Comparison of ENCODE assay signal across 21 cellular contexts in genomic region chr22:48906177-48906835, GRCh38.
DNase-seq lines count a peak whose midpoint lies in the region; TF ChIP-seq lines count a peak whose summit lies in the region.
"Had no signal": no experiment of that assay in that cellular context is flagged by ENCODE, and none has a peak within 500 bp of the region (broad histone marks: within the 10 kb centered on the region; RNA-seq: fewer than 3 reads in every experiment).

No MANE protein-coding gene starts in this region.

- H3K4me1 Mint-ChIP-seq in activated naive CD4-positive, alpha-beta T cell treated with anti-CD3 and anti-CD28 coated beads, Interleukin-2, amount 10 ng/mL, durations not matched to agents 7 days and 5 days = no peaks in the 10 kb centered on the region

- H3K4me1 ChIP-seq in osteoblast (ENCODE audit: insufficient read depth, low read length) = no peaks in the 10 kb centered on the region

- H3K9me3 ChIP-seq in osteoblast (ENCODE audit: low read depth, low read length) = no peaks in the 10 kb centered on the region
- H3K9me3 ChIP-seq: MG63 had no signal

- H3K27me3 Mint-ChIP-seq in activated naive CD4-positive, alpha-beta T cell treated with anti-CD3 and anti-CD28 coated beads, Interleukin-2, amount 10 ng/mL, durations not matched to agents 7 days and 5 days = no peaks in the 10 kb centered on the region

- DNase-seq in activated naive CD4-positive, alpha-beta T cell treated with anti-CD3 and anti-CD28 coated beads, Interleukin-2, amount 10 ng/mL, durations not matched to agents 7 days and 5 days = peak; percentile 1
- no peak for DNase-seq in activated naive CD4-positive, alpha-beta T cell (lab: John Stamatoyannopoulos, UW)
- DNase-seq in coronary artery (ENCODE audit: low spot score) = peak; percentile 40
- DNase-seq in osteoblast (ENCODE audit: insufficient read length, low spot score, missing footprints) = peak; percentile 70
- peak; percentile 5 for DNase-seq in ureter (ENCODE audit: low spot score)
- DNase-seq in SHP77 treated with DMSO at 0.1 percent for 48 hours (lab: John Stamatoyannopoulos, UW) = no peak
- no peak for DNase-seq in HK-2 (ENCODE audit: unreplicated experiment)
- DNase-seq: AML-193, IMR-90, KG1, MG63, NCI-H1105 treated with DMSO at 0.1 percent for 48 hours, NCI-H146, NCI-H1930, NCI-H2107, NCI-H446 treated with DMSO at 0.1 percent for 48 hours, NCI-H526 treated with DMSO at 0.1 percent for 48 hours, PC-9, Right ventricle myocardium superior had no signal

- H3K36me3 ChIP-seq in osteoblast (ENCODE audit: insufficient read depth, low read length) = no peaks in the 10 kb centered on the region
- H3K36me3 ChIP-seq: BLaER1 treated with 17β-estradiol and CSF1 and Interleukin-3, amounts not matched to agents 10 nM and 100 nM; MG63 had no signal

- TF ChIP-seq CTCF in coronary artery (IDR thresholded peaks at IDR 0.05) (no peak), osteoblast (IDR thresholded peaks at IDR 0.05; ENCODE audit: extremely low read depth, low read depth, low read length) (no peak)

- H3K4me3 Mint-ChIP-seq in activated naive CD4-positive, alpha-beta T cell treated with anti-CD3 and anti-CD28 coated beads, Interleukin-2, amount 10 ng/mL, durations not matched to agents 7 days and 5 days = no peak overlapping the region
- H3K4me3 Mint-ChIP-seq: CD4-positive, alpha-beta T cell had no signal

- H2AFZ ChIP-seq in osteoblast (ENCODE audit: low read length) = no peak overlapping the region
- H2AFZ ChIP-seq: PC-9 had no signal

- CTCF ChIA-PET in activated naive CD4-positive, alpha-beta T cell treated with anti-CD3 and anti-CD28 coated beads, Interleukin-2, amount 10 ng/mL, durations not matched to agents 7 days and 5 days (lab: Charles Lee) = no interaction called here

- H3K27me3 ChIP-seq in osteoblast (ENCODE audit: insufficient read depth, low read length) = no peaks in the 10 kb centered on the region

- no peaks in the 10 kb centered on the region for H4K20me1 ChIP-seq in osteoblast (ENCODE audit: insufficient read depth, low read length)

- no peaks in the 10 kb centered on the region for H3K9me3 Mint-ChIP-seq in activated naive CD4-positive, alpha-beta T cell treated with anti-CD3 and anti-CD28 coated beads, Interleukin-2, amount 10 ng/mL, durations not matched to agents 7 days and 5 days
- H3K9me3 Mint-ChIP-seq: CD4-positive, alpha-beta T cell had no signal

- no peaks in the 10 kb centered on the region for H3K36me3 Mint-ChIP-seq in activated naive CD4-positive, alpha-beta T cell treated with anti-CD3 and anti-CD28 coated beads, Interleukin-2, amount 10 ng/mL, durations not matched to agents 7 days and 5 days

- H3K27ac Mint-ChIP-seq in activated naive CD4-positive, alpha-beta T cell treated with anti-CD3 and anti-CD28 coated beads, Interleukin-2, amount 10 ng/mL, durations not matched to agents 7 days and 5 days = no peak overlapping the region
- H3K27ac Mint-ChIP-seq: CD4-positive, alpha-beta T cell had no signal

- H3K27ac ChIP-seq in coronary artery (no peak overlapping the region), osteoblast (ENCODE audit: low read depth, low read length) (no peak overlapping the region)
- H3K27ac ChIP-seq: BLaER1 treated with 17β-estradiol and CSF1 and Interleukin-3, amounts not matched to agents 10 nM and 100 nM; PC-9 had no signal

- H3K4me3 ChIP-seq in coronary artery = no peak overlapping the region
- no peak overlapping the region for H3K4me3 ChIP-seq in osteoblast (ENCODE audit: insufficient read depth, low read length)
- H3K4me3 ChIP-seq: BLaER1 treated with 17β-estradiol and CSF1 and Interleukin-3, amounts not matched to agents 10 nM and 100 nM; MG63; PC-9 had no signal

- H3K4me2 ChIP-seq in osteoblast (ENCODE audit: insufficient read depth, low read length) = no peak overlapping the region
- H3K4me2 ChIP-seq: BLaER1 treated with 17β-estradiol and CSF1 and Interleukin-3, amounts not matched to agents 10 nM and 100 nM; PC-9 had no signal

- no peaks in the 10 kb centered on the region for H3K79me2 ChIP-seq in osteoblast (ENCODE audit: insufficient read depth, low read length)

Comparison
In these comparisons a context has a peak if more than half of its experiments do, and no peak if none do; other contexts are left out.
1. DNase-seq: peak in activated naive CD4-positive, alpha-beta T cell treated with anti-CD3 and anti-CD28 coated beads, Interleukin-2, amount 10 ng/mL, durations not matched to agents 7 days and 5 days (single experiment), coronary artery (single experiment), osteoblast (single experiment) and ureter (single experiment); none in activated naive CD4-positive, alpha-beta T cell (0 of 4), SHP77 treated with DMSO at 0.1 percent for 48 hours (single experiment) and HK-2 (single experiment).